In genomic region chr20:801678-802077, GRCh38 we compare ENCODE assay signal across 38 cellular contexts. TPM values are rescaled to one million over a fixed set of nuclear protein-coding genes. Genes with fewer than 3 reads are reported as not detected.
"Had no signal": no experiment of that assay in that cellular context is flagged by ENCODE, and none has a peak within 500 bp of the region (broad histone marks: within the 10 kb centered on the region; RNA-seq: fewer than 3 reads in every experiment).

No MANE protein-coding gene starts in this region.

- ATAC-seq: activated naive CD4-positive, alpha-beta T cell treated with anti-CD3 and anti-CD28 coated beads, Interleukin-2, amount 50 U/mL, for 72 hours; activated naive CD8-positive, alpha-beta T cell treated with anti-CD3 and anti-CD28 coated beads, Interleukin-2, amount 50 U/mL, for 24 hours; activated T-cell treated with anti-CD3 and anti-CD28 coated beads, Interleukin-2, amount 50 U/mL, for 4 hours; activated T-cell treated with anti-CD3 and anti-CD28 coated beads, Interleukin-2, amount 50 U/mL, for 72 hours; activated T-helper 17 cell treated with anti-CD3 and anti-CD28 coated beads, Interleukin-2, amount 50 U/mL, for 72 hours; body of pancreas had no signal

- H3K4me3 Mint-ChIP-seq: activated naive CD4-positive, alpha-beta T cell treated with anti-CD3 and anti-CD28 coated beads for 36 hours; activated naive CD4-positive, alpha-beta T cell treated with anti-CD3 and anti-CD28 coated beads, Interleukin-2, amount 10 ng/mL, durations not matched to agents 7 days and 5 days; activated naive CD4-positive, alpha-beta T cell treated with anti-CD3 and anti-CD28 coated beads, Interleukin-2, amount 50 U/mL, for 24 hours; activated naive CD8-positive, alpha-beta T cell; activated naive CD8-positive, alpha-beta T cell treated with anti-CD3 and anti-CD28 coated beads for 36 hours; activated naive CD8-positive, alpha-beta T cell treated with anti-CD3 and anti-CD28 coated beads, Interleukin-2, amount 10 ng/mL, durations not matched to agents 7 days and 5 days; activated naive CD8-positive, alpha-beta T cell treated with anti-CD3 and anti-CD28 coated beads, Interleukin-2, amount 50 U/mL, for 24 hours; activated T-cell treated with anti-CD3 and anti-CD28 coated beads, Interleukin-2, amount 50 U/mL, for 4 hours; activated T-cell treated with anti-CD3 and anti-CD28 coated beads, Interleukin-2, amount 50 U/mL, for 72 hours; activated T-helper 1 cell treated with anti-CD3 and anti-CD28 coated beads, Interleukin-12 subunit alpha, Interleukin-12 subunit beta, Interleukin-2, Interleukin-4 antibody, amounts not matched to agents 30 ng/mL and 10 ng/mL and 1 ng/mL, durations not matched to agents 14 hours and 24 hours and 36 hours; activated T-helper 17 cell treated with anti-CD3 and anti-CD28 coated beads, Interleukin-2, amount 50 U/mL, for 72 hours; brain; central memory CD8-positive, alpha-beta T cell had no signal

- H3K27me3 Mint-ChIP-seq: activated naive CD8-positive, alpha-beta T cell treated with anti-CD3 and anti-CD28 coated beads for 36 hours had no signal

- H3K36me3 Mint-ChIP-seq: activated naive CD4-positive, alpha-beta T cell treated with anti-CD3 and anti-CD28 coated beads, Interleukin-2, amount 10 ng/mL, durations not matched to agents 7 days and 5 days; activated naive CD4-positive, alpha-beta T cell treated with anti-CD3 and anti-CD28 coated beads, Interleukin-2, amount 50 U/mL, for 24 hours; brain had no signal

- H3K9me3 Mint-ChIP-seq: activated naive CD4-positive, alpha-beta T cell treated with anti-CD3 and anti-CD28 coated beads, Interleukin-2, amount 50 U/mL, for 24 hours; central memory CD8-positive, alpha-beta T cell had no signal

- H3K4me3 ChIP-seq: adrenal gland, ascending aorta, body of pancreas, breast epithelium, cardiac muscle cell had no signal

- H3K27ac ChIP-seq: adrenal gland, ascending aorta, body of pancreas, brain microvascular endothelial cell, breast epithelium, cardiac muscle cell had no signal

- H3K27ac Mint-ChIP-seq: activated naive CD4-positive, alpha-beta T cell treated with anti-CD3 and anti-CD28 coated beads for 36 hours; activated naive CD4-positive, alpha-beta T cell treated with anti-CD3 and anti-CD28 coated beads, Interleukin-2, amount 10 ng/mL, durations not matched to agents 7 days and 5 days; activated naive CD4-positive, alpha-beta T cell treated with anti-CD3 and anti-CD28 coated beads, Interleukin-2, amount 50 U/mL, for 24 hours; activated naive CD4-positive, alpha-beta T cell treated with anti-CD3 and anti-CD28 coated beads, Interleukin-2, amount 50 U/mL, for 72 hours; activated naive CD8-positive, alpha-beta T cell; activated naive CD8-positive, alpha-beta T cell treated with anti-CD3 and anti-CD28 coated beads for 36 hours; activated naive CD8-positive, alpha-beta T cell treated with anti-CD3 and anti-CD28 coated beads, Interleukin-2, amount 10 ng/mL, durations not matched to agents 7 days and 5 days; activated naive CD8-positive, alpha-beta T cell treated with anti-CD3 and anti-CD28 coated beads, Interleukin-2, amount 50 U/mL, for 24 hours; activated T-cell treated with anti-CD3 and anti-CD28 coated beads, Interleukin-2, amount 50 U/mL, for 72 hours; activated T-helper 1 cell treated with anti-CD3 and anti-CD28 coated beads, Interleukin-12 subunit alpha, Interleukin-12 subunit beta, Interleukin-2, Interleukin-4 antibody, amounts not matched to agents 30 ng/mL and 10 ng/mL and 1 ng/mL, durations not matched to agents 14 hours and 24 hours and 36 hours; activated T-helper 17 cell treated with anti-CD3 and anti-CD28 coated beads, Interleukin-2, amount 50 U/mL, for 72 hours; activated T-helper 2 cell treated with anti-CD3 and anti-CD28 coated beads, Interferon-gamma antibody, Interleukin-2, Interleukin-4, amounts not matched to agents 10 μg/mL and 5 μg/mL and 100 μg/mL, durations not matched to agents 14 hours and 24 hours and 36 hours; brain had no signal

- H3K9me3 ChIP-seq: adrenal gland, ascending aorta, body of pancreas had no signal

- H3K4me1 ChIP-seq: adrenal gland, ascending aorta, body of pancreas, breast epithelium had no signal

- DNase-seq: activated effector memory CD4-positive, alpha-beta T cell treated with anti-CD3 and anti-CD28 coated beads, Interleukin-2, amount 50 U/mL, for 16 hours; activated effector memory CD4-positive, alpha-beta T cell treated with Interleukin-2 at 50 U/mL for 16 hours; activated gamma-delta T cell; activated gamma-delta T cell treated with Interleukin-2 at 50 U/mL for 16 hours; activated naive CD4-positive, alpha-beta T cell; activated naive CD4-positive, alpha-beta T cell treated with anti-CD3 and anti-CD28 coated beads for 36 hours; activated naive CD4-positive, alpha-beta T cell treated with anti-CD3 and anti-CD28 coated beads, Interleukin-2, amount 10 ng/mL, durations not matched to agents 7 days and 5 days; activated naive CD4-positive, alpha-beta T cell treated with anti-CD3 and anti-CD28 coated beads, Interleukin-2, amount 50 U/mL, for 16 hours; activated naive CD4-positive, alpha-beta T cell treated with Interleukin-2 at 50 U/mL for 16 hours; activated naive CD8-positive, alpha-beta T cell treated with anti-CD3 and anti-CD28 coated beads for 36 hours; activated naive CD8-positive, alpha-beta T cell treated with anti-CD3 and anti-CD28 coated beads, Interleukin-2, amount 10 ng/mL, durations not matched to agents 7 days and 5 days; activated naive CD8-positive, alpha-beta T cell treated with anti-CD3 and anti-CD28 coated beads, Interleukin-2, amount 50 U/mL, for 24 hours; activated T-cell treated with anti-CD3 and anti-CD28 coated beads, Interleukin-2, amount 50 U/mL, for 4 hours; activated T-cell treated with anti-CD3 and anti-CD28 coated beads, Interleukin-2, amount 50 U/mL, for 48 hours; activated T-cell treated with anti-CD3 and anti-CD28 coated beads, Interleukin-2, amount 50 U/mL, for 72 hours; adrenal gland; amniotic stem cell; amygdala; anterior cingulate cortex; aorta; body of pancreas; brain microvascular endothelial cell; central memory CD4-positive, alpha-beta T cell; cerebellar nuclear complex had no signal

- H3K36me3 ChIP-seq: adrenal gland, ascending aorta, brain microvascular endothelial cell, breast epithelium, cardiac muscle cell had no signal

- FAIRE-seq: astrocyte, bronchial epithelial cell had no signal

- H3K4me1 Mint-ChIP-seq: activated naive CD4-positive, alpha-beta T cell treated with anti-CD3 and anti-CD28 coated beads, Interleukin-2, amount 10 ng/mL, durations not matched to agents 7 days and 5 days; activated naive CD4-positive, alpha-beta T cell treated with anti-CD3 and anti-CD28 coated beads, Interleukin-2, amount 50 U/mL, for 24 hours; activated naive CD8-positive, alpha-beta T cell treated with anti-CD3 and anti-CD28 coated beads for 36 hours; activated naive CD8-positive, alpha-beta T cell treated with anti-CD3 and anti-CD28 coated beads, Interleukin-2, amount 10 ng/mL, durations not matched to agents 7 days and 5 days; activated naive CD8-positive, alpha-beta T cell treated with anti-CD3 and anti-CD28 coated beads, Interleukin-2, amount 50 U/mL, for 24 hours; activated T-helper 17 cell treated with anti-CD3 and anti-CD28 coated beads, Interleukin-2, amount 50 U/mL, for 72 hours; brain; central memory CD8-positive, alpha-beta T cell had no signal

RNA-seq across cellular contexts. Expression of gene SLC52A3, which starts 33.4 kb away (rescaled TPM):
- total RNA-seq: activated naive CD4-positive, alpha-beta T cell treated with anti-CD3 and anti-CD28 coated beads for 36 hours; activated naive CD4-positive, alpha-beta T cell treated with anti-CD3 and anti-CD28 coated beads, Interleukin-2, amount 50 U/mL, for 72 hours; activated naive CD8-positive, alpha-beta T cell treated with anti-CD3 and anti-CD28 coated beads, Interleukin-2, amount 10 ng/mL, durations not matched to agents 7 days and 5 days; activated T-cell treated with anti-CD3 and anti-CD28 coated beads, Interleukin-2, amount 50 U/mL, for 4 hours; activated T-cell treated with anti-CD3 and anti-CD28 coated beads, Interleukin-2, amount 50 U/mL, for 72 hours; activated T-helper 1 cell treated with anti-CD3 and anti-CD28 coated beads, Interleukin-12 subunit alpha, Interleukin-12 subunit beta, Interleukin-2, Interleukin-4 antibody, amounts not matched to agents 30 ng/mL and 10 ng/mL and 1 ng/mL, durations not matched to agents 14 hours and 24 hours and 36 hours; activated T-helper 17 cell treated with anti-CD3 and anti-CD28 coated beads, Interleukin-2, amount 50 U/mL, for 72 hours; activated T-helper 2 cell treated with anti-CD3 and anti-CD28 coated beads, Interferon-gamma antibody, Interleukin-2, Interleukin-4, amounts not matched to agents 10 μg/mL and 5 μg/mL and 100 μg/mL, durations not matched to agents 14 hours and 24 hours and 36 hours; chondrocyte had no signal
- polyA plus RNA-seq: cardiac muscle cell had no signal
